ENCODE assay signal across 8 cellular contexts in genomic region chr9:129320575-129321311, GRCh38.
DNase-seq lines count a peak whose midpoint lies in the region; ATAC-seq, FAIRE-seq and TF ChIP-seq lines count a peak whose summit lies in the region.

No MANE protein-coding gene starts in this region.

- peak; percentile 79 for FAIRE-seq in GM12891 (lab: Jason Lieb, UNC)

- TF ChIP-seq POLR2A in GM12891 (IDR thresholded peaks at IDR 0.05; ENCODE audit: low read depth, low read length) = no peak

- TF ChIP-seq RAD21 in Ishikawa (IDR thresholded peaks at IDR 0.05; ENCODE audit: low read depth) = 0 out of 2 replicates have a peak, but pooled peaks have one; percentile 23

- DNase-seq in GM12891 (ENCODE audit: insufficient read length, low spot score) (peak; percentile 61), SK-N-DZ (ENCODE audit: low spot score) (peak; percentile 94), amygdala (lab: John Stamatoyannopoulos, UW) (peak in 42 of 56 donors; percentile 24 to 78 (median 58)), cardiac septum (ENCODE audit: low spot score) (peak; percentile 85), occipital lobe (lab: John Stamatoyannopoulos, UW) (peak; percentile 59), HK-2 (ENCODE audit: unreplicated experiment) (no peak)

- TF ChIP-seq EP300 in Ishikawa (IDR thresholded peaks at IDR 0.05; ENCODE audit: borderline replicate concordance) = no peak

- ATAC-seq in HG02970 (IDR thresholded peaks at IDR 0.05; ENCODE audit: low FRiP score, unreplicated experiment) = no peak

- intact Hi-C loops in cardiac septum (cut with DNase I) = loop anchor here (5.0 kb wide), 1 partner anchor 292 kb away; no protein-coding TSS in a partner anchor

TF ChIP-seq in GM12891, 5 proteins besides CTCF, POLR2A, EP300 and RAD21:
- TF ChIP-seq SPI1 (IDR thresholded peaks at IDR 0.05; ENCODE audit: low read depth, low read length) (no peak), TAF1 (IDR thresholded peaks at IDR 0.05; ENCODE audit: low read depth, low read length) (no peak), PAX5 (IDR thresholded peaks at IDR 0.05; ENCODE audit: insufficient read depth, low read length, severe bottlenecking) (no peak), POLR2AphosphoS5 (IDR thresholded peaks at IDR 0.05; ENCODE audit: low read depth, low read length) (no peak), POU2F2 (IDR thresholded peaks at IDR 0.05; ENCODE audit: low read depth, low read length) (0 out of 2 replicates have a peak, but pooled peaks have one; percentile 80)

TF ChIP-seq in Ishikawa, 13 proteins besides CTCF, POLR2A, EP300 and RAD21:
- no peak for TF ChIP-seq TAF1 (IDR thresholded peaks at IDR 0.05; ENCODE audit: low read depth)
- TF ChIP-seq YY1 (IDR thresholded peaks at IDR 0.05; ENCODE audit: low read depth) = no peak
- TF ChIP-seq, protein P1, sequence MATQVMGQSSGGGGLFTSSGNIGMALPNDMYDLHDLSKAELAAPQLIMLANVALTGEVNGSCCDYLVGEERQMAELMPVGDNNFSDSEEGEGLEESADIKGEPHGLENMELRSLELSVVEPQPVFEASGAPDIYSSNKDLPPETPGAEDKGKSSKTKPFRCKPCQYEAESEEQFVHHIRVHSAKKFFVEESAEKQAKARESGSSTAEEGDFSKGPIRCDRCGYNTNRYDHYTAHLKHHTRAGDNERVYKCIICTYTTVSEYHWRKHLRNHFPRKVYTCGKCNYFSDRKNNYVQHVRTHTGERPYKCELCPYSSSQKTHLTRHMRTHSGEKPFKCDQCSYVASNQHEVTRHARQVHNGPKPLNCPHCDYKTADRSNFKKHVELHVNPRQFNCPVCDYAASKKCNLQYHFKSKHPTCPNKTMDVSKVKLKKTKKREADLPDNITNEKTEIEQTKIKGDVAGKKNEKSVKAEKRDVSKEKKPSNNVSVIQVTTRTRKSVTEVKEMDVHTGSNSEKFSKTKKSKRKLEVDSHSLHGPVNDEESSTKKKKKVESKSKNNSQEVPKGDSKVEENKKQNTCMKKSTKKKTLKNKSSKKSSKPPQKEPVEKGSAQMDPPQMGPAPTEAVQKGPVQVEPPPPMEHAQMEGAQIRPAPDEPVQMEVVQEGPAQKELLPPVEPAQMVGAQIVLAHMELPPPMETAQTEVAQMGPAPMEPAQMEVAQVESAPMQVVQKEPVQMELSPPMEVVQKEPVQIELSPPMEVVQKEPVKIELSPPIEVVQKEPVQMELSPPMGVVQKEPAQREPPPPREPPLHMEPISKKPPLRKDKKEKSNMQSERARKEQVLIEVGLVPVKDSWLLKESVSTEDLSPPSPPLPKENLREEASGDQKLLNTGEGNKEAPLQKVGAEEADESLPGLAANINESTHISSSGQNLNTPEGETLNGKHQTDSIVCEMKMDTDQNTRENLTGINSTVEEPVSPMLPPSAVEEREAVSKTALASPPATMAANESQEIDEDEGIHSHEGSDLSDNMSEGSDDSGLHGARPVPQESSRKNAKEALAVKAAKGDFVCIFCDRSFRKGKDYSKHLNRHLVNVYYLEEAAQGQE (IDR thresholded peaks at IDR 0.05; ENCODE audit: low read depth) = no peak
- TF ChIP-seq TEAD4 (IDR thresholded peaks at IDR 0.05) = no peak
- TF ChIP-seq, protein P2, sequence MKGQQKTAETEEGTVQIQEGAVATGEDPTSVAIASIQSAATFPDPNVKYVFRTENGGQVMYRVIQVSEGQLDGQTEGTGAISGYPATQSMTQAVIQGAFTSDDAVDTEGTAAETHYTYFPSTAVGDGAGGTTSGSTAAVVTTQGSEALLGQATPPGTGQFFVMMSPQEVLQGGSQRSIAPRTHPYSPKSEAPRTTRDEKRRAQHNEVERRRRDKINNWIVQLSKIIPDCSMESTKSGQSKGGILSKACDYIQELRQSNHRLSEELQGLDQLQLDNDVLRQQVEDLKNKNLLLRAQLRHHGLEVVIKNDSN (IDR thresholded peaks at IDR 0.05) = no peak
- TF ChIP-seq FOXM1 (IDR thresholded peaks at IDR 0.05; ENCODE audit: borderline replicate concordance, low read depth) = no peak
- TF ChIP-seq TCF12 (IDR thresholded peaks at IDR 0.05; ENCODE audit: low read depth) = no peak
- no peak for TF ChIP-seq CREB1 (IDR thresholded peaks at IDR 0.05; ENCODE audit: low read depth)
- no peak for TF ChIP-seq EGR1 (IDR thresholded peaks at IDR 0.05)
- TF ChIP-seq, protein P3, sequence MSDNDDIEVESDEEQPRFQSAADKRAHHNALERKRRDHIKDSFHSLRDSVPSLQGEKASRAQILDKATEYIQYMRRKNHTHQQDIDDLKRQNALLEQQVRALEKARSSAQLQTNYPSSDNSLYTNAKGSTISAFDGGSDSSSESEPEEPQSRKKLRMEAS (IDR thresholded peaks at IDR 0.05) = no peak
